In the genomic region with DNA sequence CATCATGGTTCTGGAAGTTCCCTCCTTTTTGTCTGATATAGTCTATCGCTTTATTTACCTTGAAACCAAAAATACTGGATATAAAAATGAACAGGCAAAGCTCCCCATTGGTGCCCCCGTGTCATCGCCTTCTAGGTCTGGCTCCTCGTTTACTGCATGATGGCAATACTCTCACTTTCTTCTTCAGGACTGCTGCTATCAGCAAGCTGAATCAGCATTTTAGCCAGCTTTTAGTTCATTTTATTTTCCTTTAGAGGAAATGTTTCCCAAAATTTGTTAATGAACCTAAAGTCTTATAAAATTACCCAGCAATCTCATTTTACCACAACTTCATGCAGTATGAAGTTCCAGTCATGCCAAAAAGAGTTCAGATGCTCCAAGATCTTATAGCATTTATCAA, we compare ENCODE assay signal across 8 cellular contexts.
"Had no signal": no experiment of that assay in that cellular context is flagged by ENCODE, and none has a peak within 500 bp of the region (broad histone marks: within the 10 kb centered on the region; RNA-seq: fewer than 3 reads in every experiment).

No MANE protein-coding gene starts in this region.

- H2AFZ ChIP-seq: GM23248 had no signal

- H3K9ac ChIP-seq: GM23248, KMS-11 had no signal

- H3K4me2 ChIP-seq: KMS-11 had no signal

- FAIRE-seq: H54, HTR-8/SVneo had no signal

- DNase-seq: GM23248, GOT3, H9, HCEC 1CT, KBM-7 had no signal

- H3K4me3 ChIP-seq: GM23248 had no signal

- H3K27ac Mint-ChIP-seq: H9 had no signal

- H3K4me3 Mint-ChIP-seq: H9 had no signal

- H3K27ac ChIP-seq: GM23248, KMS-11 had no signal
